Comparison of ENCODE assay signal across 7 cellular contexts in genomic region chr17:7380321-7380720, GRCh38. TPM values are rescaled to one million over a fixed set of nuclear protein-coding genes. Genes with fewer than 3 reads are reported as not detected.
DNase-seq lines count a peak whose midpoint lies in the region; TF ChIP-seq lines count a peak whose summit lies in the region.

No MANE protein-coding gene starts in this region.

- no peak for TF ChIP-seq POLR2A in transverse colon (IDR thresholded peaks at IDR 0.05)

- H3K9me3 ChIP-seq in transverse colon (no peaks in the 10 kb centered on the region), MM.1S (replicated peaks; ENCODE audit: insufficient read depth, low read length) (no peaks in the 10 kb centered on the region)

- intact Hi-C loops in transverse colon (cut with DNase I; ENCODE audit: low total_unique reads): no loop called here

- H3K79me2 ChIP-seq in MM.1S (ENCODE audit: low read length): no peaks in the 10 kb centered on the region

- no peaks in the 10 kb centered on the region for H4K20me1 ChIP-seq in MM.1S (ENCODE audit: insufficient read depth, low read length)

- H3K27ac Mint-ChIP-seq in chondrocyte (ENCODE audit: unreplicated experiment): no peak overlapping the region

- H3K27me3 ChIP-seq in transverse colon (no peaks in the 10 kb centered on the region), MM.1S (replicated peaks; ENCODE audit: insufficient read depth, low read length) (peaks cover 51% of the 10 kb centered on the region)

- peak overlapping the region; percentile 66 for H3K4me3 Mint-ChIP-seq in chondrocyte (ENCODE audit: unreplicated experiment)

- no peak overlapping the region for H3K9ac ChIP-seq in MM.1S (ENCODE audit: low read length)

- H2AFZ ChIP-seq in MM.1S (ENCODE audit: low read length): no peak overlapping the region

- no peaks in the 10 kb centered on the region for H3F3A ChIP-seq in MM.1S (ENCODE audit: insufficient read depth, low read length)

- TF ChIP-seq EP300 in transverse colon (IDR thresholded peaks at IDR 0.05; ENCODE audit: low read depth): no peak

- peak overlapping the region; percentile 74 to 85 (median 81) for H3K27ac ChIP-seq in transverse colon
- no peak overlapping the region for H3K27ac ChIP-seq in MM.1S (ENCODE audit: low read length)

- peaks cover 6% of the 10 kb centered on the region for H3K9me3 Mint-ChIP-seq in chondrocyte (ENCODE audit: low read depth)

- H3K4me1 ChIP-seq in transverse colon (peaks cover 6 to 22% (median 22%) of the 10 kb centered on the region in 4 donors), MM.1S (ENCODE audit: low read length) (peaks cover 4% of the 10 kb centered on the region; the same call in 1 of the 2 replicates)

- TF ChIP-seq CTCF in LNCaP clone FGC (IDR thresholded peaks at IDR 0.05; ENCODE audit: control insufficient read depth, extremely low read depth, insufficient read depth) (no peak), chondrocyte (IDR thresholded peaks at IDR 0.05) (no peak), transverse colon (IDR thresholded peaks at IDR 0.05) (no peak), MM.1S (IDR thresholded peaks at IDR 0.05; ENCODE audit: low read length) (no peak)

- H3K27me3 Mint-ChIP-seq in chondrocyte (ENCODE audit: low read depth): peaks cover 33% of the 10 kb centered on the region

- H3K4me3 ChIP-seq in LNCaP clone FGC (ENCODE audit: low read depth, low read length): peak overlapping the region; percentile 62
- H3K4me3 ChIP-seq in transverse colon: peak overlapping the region in 3 of 4 donors; percentile 53 to 66 (median 53)
- no peak overlapping the region for H3K4me3 ChIP-seq in MM.1S (ENCODE audit: low read length)

- H3K36me3 ChIP-seq in transverse colon (no peaks in the 10 kb centered on the region), MM.1S (replicated peaks; ENCODE audit: insufficient read depth, low read length) (no peaks in the 10 kb centered on the region)

- H3K4me1 Mint-ChIP-seq in chondrocyte (ENCODE audit: low read depth): peaks cover 17% of the 10 kb centered on the region

- in situ Hi-C loops in transverse colon (cut with MboI; ENCODE audit: low pct_ligation_motif_present in 1 of 4, low pct_unique_long_range_greater_than_20kb in 1 of 4, low sequenced_read_pairs in 3 of 4): no loop called here

- WGBS in transverse colon (ENCODE audit: low coverage in 1 of 2), 2 donors: 43% methylated on average over 7 of the region's 7 CpGs; no CpG with 5 or more reads in 1 of the 2 donors

- no peak overlapping the region for H3K4me2 ChIP-seq in MM.1S (ENCODE audit: low read depth, low read length)

- H3K9me2 ChIP-seq in MM.1S (replicated peaks; ENCODE audit: insufficient read depth, low read length): no peaks in the 10 kb centered on the region

- peaks cover 3% of the 10 kb centered on the region for H3K36me3 Mint-ChIP-seq in chondrocyte (ENCODE audit: low read depth)

- DNase-seq in LNCaP clone FGC (ENCODE audit: low read depth) (peak; percentile 67), chondrocyte (ENCODE audit: low spot score) (no peak), left kidney (ENCODE audit: low read depth, low spot score) (peak; percentile 20), transverse colon (peak; percentile 68), MM.1S (no peak), putamen (ENCODE audit: low spot score) (no peak), NCI-H187 (lab: John Stamatoyannopoulos, UW) (no peak)

RNA-seq across cellular contexts. Expression of gene TNK1, which starts 0.6 kb away (rescaled TPM):
- total RNA-seq in chondrocyte: 0.22 to 0.72 TPM in 2 of 3 replicates, not detected in the other
- total RNA-seq in transverse colon: 100 to 1,000 TPM in 1 of 4 donors, 10 to 100 TPM in 3; 38.9 to 110 (median 53.2) TPM

RNA-seq across cellular contexts. Expression of gene PLSCR3, which starts 14.0 kb away (rescaled TPM):
- total RNA-seq in chondrocyte: 79.8 to 82.6 TPM (median 81.5 TPM) in 3 replicates
- 10 to 100 TPM; 13.2 to 32.4 (median 18.4) TPM for total RNA-seq in transverse colon

RNA-seq across cellular contexts. Expression of gene TMEM256, which starts 23.6 kb away (rescaled TPM):
- 32.8 to 42.8 TPM (median 34.3 TPM) in 3 replicates for total RNA-seq in chondrocyte
- total RNA-seq in transverse colon: 100 to 1,000 TPM in 2 of 4 donors, 10 to 100 TPM in 1, 1 to 10 TPM in 1; 10.0 to 129 (median 85.6) TPM

RNA-seq across cellular contexts. Expression of gene TMEM95, which starts 25.4 kb away (rescaled TPM):
- not detected in 3 replicates for total RNA-seq in chondrocyte
- total RNA-seq in transverse colon: not detected

RNA-seq across cellular contexts. Expression of gene NLGN2, which starts 27.3 kb away (rescaled TPM):
- 45.2 to 49.8 TPM (median 46.7 TPM) in 3 replicates for total RNA-seq in chondrocyte
- total RNA-seq in transverse colon: 10 to 100 TPM in 1 of 4 donors, 1 to 10 TPM in 3; 2.2 to 12.3 (median 3.9) TPM

Comparison
In these comparisons a context has a peak if more than half of its experiments do, and no peak if none do; other contexts are left out.
1. DNase-seq: peak in LNCaP clone FGC (single experiment), left kidney (single experiment) and transverse colon (single experiment); none in chondrocyte (single experiment), MM.1S (single experiment), putamen (single experiment) and NCI-H187 (0 of 2).
2. RNA of gene TNK1, which starts 0.6 kb away (total RNA-seq): 38.9 to 110 TPM in transverse colon; 0.22 to 0.72 TPM in chondrocyte; every median in the first group is over 10 times any median in the second.